Comparison of ENCODE assay signal across 9 cellular contexts in the genomic region with DNA sequence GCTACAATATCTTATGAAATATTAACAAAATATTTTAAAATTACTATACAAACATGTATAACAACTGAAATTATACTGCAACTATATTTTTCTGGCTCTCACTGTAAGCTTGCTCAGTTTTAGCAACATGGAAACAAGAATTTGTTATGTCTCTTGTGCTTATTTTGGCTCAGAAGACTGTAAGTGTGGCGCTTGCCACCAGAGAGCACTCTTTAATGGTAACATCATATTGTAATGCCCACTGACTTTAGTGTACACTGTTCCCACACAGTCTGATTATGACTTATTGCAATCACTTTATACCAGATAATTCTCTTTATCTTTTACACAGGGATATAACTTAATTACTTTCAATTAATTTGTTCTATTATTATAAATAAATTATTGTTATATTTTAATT.
DNase-seq lines count a peak whose midpoint lies in the region; ATAC-seq, FAIRE-seq and TF ChIP-seq lines count a peak whose summit lies in the region.
"Had no signal": no experiment of that assay in that cellular context is flagged by ENCODE, and none has a peak within 500 bp of the region (broad histone marks: within the 10 kb centered on the region; RNA-seq: fewer than 3 reads in every experiment).

No MANE protein-coding gene starts in this region.

- H3K36me3 Mint-ChIP-seq in HFFc6 (ENCODE audit: low read depth) (no peaks in the 10 kb centered on the region), CD14-positive monocyte (no peaks in the 10 kb centered on the region)
- no peaks in the 10 kb centered on the region for H3K36me3 Mint-ChIP-seq in activated CD4-positive, alpha-beta T cell treated with anti-CD3 and anti-CD28 coated beads, Interleukin-2, amount 10 ng/mL, durations not matched to agents 24 days and 14 days (ENCODE audit: low read depth)

- H3K27ac Mint-ChIP-seq in HFFc6 (no peak overlapping the region), CD14-positive monocyte (no peak overlapping the region)
- no peak overlapping the region for H3K27ac Mint-ChIP-seq in activated CD4-positive, alpha-beta T cell treated with anti-CD3 and anti-CD28 coated beads, Interleukin-2, amount 10 ng/mL, durations not matched to agents 24 days and 14 days

- DNase-seq in GM06990 (ENCODE audit: extremely low read depth, insufficient read length) (no peak), HFFc6 (no peak), NCI-H226 (peak; percentile 7), mucosa of gallbladder (ENCODE audit: low spot score) (no peak), CD14-positive monocyte (ENCODE audit: low spot score) (no peak)
- no peak for DNase-seq in activated CD4-positive, alpha-beta T cell treated with anti-CD3 and anti-CD28 coated beads, Interleukin-2, amount 10 ng/mL, durations not matched to agents 24 days and 14 days

- H3K36me3 ChIP-seq in GM06990 (ENCODE audit: control insufficient read depth, insufficient read depth, low read length), result no peaks in the 10 kb centered on the region

- H3K4me1 Mint-ChIP-seq in HFFc6 (ENCODE audit: low read depth) (no peaks in the 10 kb centered on the region), CD14-positive monocyte (no peaks in the 10 kb centered on the region)
- H3K4me1 Mint-ChIP-seq in activated CD4-positive, alpha-beta T cell treated with anti-CD3 and anti-CD28 coated beads, Interleukin-2, amount 10 ng/mL, durations not matched to agents 24 days and 14 days, result no peaks in the 10 kb centered on the region

- peak; percentile 48 for FAIRE-seq in endometrium (lab: Jason Lieb, UNC)
- FAIRE-seq: keratinocyte had no signal

- no peak overlapping the region for H3K4me3 ChIP-seq in GM06990 (replicated peaks; ENCODE audit: low read depth, low read length)

- intact Hi-C loops in CD14-positive monocyte (cut with micrococcal nuclease), result no loop called here
- intact Hi-C loops in activated CD4-positive, alpha-beta T cell treated with anti-CD3 and anti-CD28 coated beads, Interleukin-2, amount 10 ng/mL, durations not matched to agents 24 days and 14 days (cut with micrococcal nuclease), result no loop called here

- ATAC-seq in HG02840 (IDR thresholded peaks at IDR 0.05; ENCODE audit: low FRiP score, unreplicated experiment), result no peak

- H3K27me3 Mint-ChIP-seq in HFFc6 (ENCODE audit: insufficient read depth) (no peaks in the 10 kb centered on the region; the same call in 1 of the 2 replicates), CD14-positive monocyte (ENCODE audit: low read depth in 3 of 3) (no peaks in the 10 kb centered on the region)
- H3K27me3 Mint-ChIP-seq in activated CD4-positive, alpha-beta T cell treated with anti-CD3 and anti-CD28 coated beads, Interleukin-2, amount 10 ng/mL, durations not matched to agents 24 days and 14 days, result no peaks in the 10 kb centered on the region

- H3K9me3 Mint-ChIP-seq in HFFc6 (peaks cover 12% of the 10 kb centered on the region), CD14-positive monocyte (no peaks in the 10 kb centered on the region)
- H3K9me3 Mint-ChIP-seq in activated CD4-positive, alpha-beta T cell treated with anti-CD3 and anti-CD28 coated beads, Interleukin-2, amount 10 ng/mL, durations not matched to agents 24 days and 14 days, result no peaks in the 10 kb centered on the region

- no peak overlapping the region for H3K4me3 Mint-ChIP-seq in HFFc6
- no peak overlapping the region for H3K4me3 Mint-ChIP-seq in CD14-positive monocyte
- H3K4me3 Mint-ChIP-seq in activated CD4-positive, alpha-beta T cell treated with anti-CD3 and anti-CD28 coated beads, Interleukin-2, amount 10 ng/mL, durations not matched to agents 24 days and 14 days, result no peak overlapping the region

- H3K27me3 ChIP-seq in GM06990 (replicated peaks; ENCODE audit: control insufficient read depth, insufficient read depth, low read length), result no peaks in the 10 kb centered on the region

- peak; percentile 46 for TF ChIP-seq CTCF in GM06990 (IDR thresholded peaks at IDR 0.05; ENCODE audit: insufficient read depth, low read length, poor library complexity, severe bottlenecking)
- TF ChIP-seq CTCF in HFFc6 (IDR thresholded peaks at IDR 0.05), result peak; percentile 50; the same call in 1 of the 2 replicates
- no peak for TF ChIP-seq CTCF in CD14-positive monocyte (IDR thresholded peaks at IDR 0.05)
